In the genomic region with DNA sequence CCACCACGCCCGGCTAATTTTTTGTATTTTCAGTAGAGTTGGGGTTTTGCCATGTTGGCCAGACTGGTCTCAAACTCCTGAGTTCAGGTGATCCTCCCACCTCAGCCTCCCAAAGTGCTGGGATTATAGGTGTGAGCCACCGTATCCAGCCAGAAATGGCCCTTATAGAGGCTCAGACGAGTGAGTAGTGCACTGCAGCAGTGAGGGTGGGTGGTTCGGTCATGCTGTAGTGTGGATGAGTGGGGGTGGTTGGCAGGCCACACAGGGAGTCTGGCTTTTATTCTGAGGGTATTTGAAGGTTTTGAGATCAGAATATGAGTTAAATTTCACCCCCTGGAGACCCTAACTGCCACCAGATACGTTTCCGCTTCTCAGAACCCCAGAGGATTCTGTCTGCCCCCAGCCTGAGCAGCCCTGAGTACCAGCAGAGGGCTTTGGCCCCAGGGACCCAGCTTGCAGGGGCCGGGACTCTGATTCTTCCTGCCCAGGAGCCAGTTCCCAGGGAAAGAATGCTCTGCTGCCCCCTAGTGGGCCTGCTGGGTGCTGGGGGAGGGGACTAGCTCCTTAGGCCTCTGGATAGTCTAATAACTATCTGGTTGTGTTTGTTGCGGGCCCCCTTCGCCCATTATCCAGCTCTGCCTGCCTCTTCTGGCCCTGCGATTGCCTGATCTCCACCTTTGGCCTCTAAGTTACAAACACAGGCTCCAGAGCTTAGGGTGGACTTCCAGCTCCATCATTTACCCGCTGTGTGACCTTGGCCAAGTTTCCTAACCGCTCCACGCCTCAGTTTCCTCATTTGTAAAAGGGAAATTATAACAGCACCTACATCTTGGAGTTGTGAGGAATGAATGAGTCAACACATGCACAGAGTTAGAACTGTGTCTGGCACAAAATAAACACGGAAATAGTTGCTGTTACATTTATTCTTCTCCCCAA, we compare ENCODE assay signal across 1 cellular context.
TF ChIP-seq lines count a peak whose summit lies in the region.

No MANE protein-coding gene starts in this region.

TF ChIP-seq in HepG2, 621 proteins besides CTCF, POLR2A, EP300 and RAD21 (continued from another document):
- TF ChIP-seq, protein P1, sequence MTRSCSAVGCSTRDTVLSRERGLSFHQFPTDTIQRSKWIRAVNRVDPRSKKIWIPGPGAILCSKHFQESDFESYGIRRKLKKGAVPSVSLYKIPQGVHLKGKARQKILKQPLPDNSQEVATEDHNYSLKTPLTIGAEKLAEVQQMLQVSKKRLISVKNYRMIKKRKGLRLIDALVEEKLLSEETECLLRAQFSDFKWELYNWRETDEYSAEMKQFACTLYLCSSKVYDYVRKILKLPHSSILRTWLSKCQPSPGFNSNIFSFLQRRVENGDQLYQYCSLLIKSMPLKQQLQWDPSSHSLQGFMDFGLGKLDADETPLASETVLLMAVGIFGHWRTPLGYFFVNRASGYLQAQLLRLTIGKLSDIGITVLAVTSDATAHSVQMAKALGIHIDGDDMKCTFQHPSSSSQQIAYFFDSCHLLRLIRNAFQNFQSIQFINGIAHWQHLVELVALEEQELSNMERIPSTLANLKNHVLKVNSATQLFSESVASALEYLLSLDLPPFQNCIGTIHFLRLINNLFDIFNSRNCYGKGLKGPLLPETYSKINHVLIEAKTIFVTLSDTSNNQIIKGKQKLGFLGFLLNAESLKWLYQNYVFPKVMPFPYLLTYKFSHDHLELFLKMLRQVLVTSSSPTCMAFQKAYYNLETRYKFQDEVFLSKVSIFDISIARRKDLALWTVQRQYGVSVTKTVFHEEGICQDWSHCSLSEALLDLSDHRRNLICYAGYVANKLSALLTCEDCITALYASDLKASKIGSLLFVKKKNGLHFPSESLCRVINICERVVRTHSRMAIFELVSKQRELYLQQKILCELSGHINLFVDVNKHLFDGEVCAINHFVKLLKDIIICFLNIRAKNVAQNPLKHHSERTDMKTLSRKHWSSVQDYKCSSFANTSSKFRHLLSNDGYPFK (CRISPR knock-in tag; IDR thresholded peaks at IDR 0.05; ENCODE audit: borderline replicate concordance) = no peak; the same call in 1 of the 2 replicates
- TF ChIP-seq ELF1 (CRISPR knock-in tag; IDR thresholded peaks at IDR 0.05) = 0 out of 2 replicates have a peak, but pooled peaks have one; percentile 41
- TF ChIP-seq, protein P2, sequence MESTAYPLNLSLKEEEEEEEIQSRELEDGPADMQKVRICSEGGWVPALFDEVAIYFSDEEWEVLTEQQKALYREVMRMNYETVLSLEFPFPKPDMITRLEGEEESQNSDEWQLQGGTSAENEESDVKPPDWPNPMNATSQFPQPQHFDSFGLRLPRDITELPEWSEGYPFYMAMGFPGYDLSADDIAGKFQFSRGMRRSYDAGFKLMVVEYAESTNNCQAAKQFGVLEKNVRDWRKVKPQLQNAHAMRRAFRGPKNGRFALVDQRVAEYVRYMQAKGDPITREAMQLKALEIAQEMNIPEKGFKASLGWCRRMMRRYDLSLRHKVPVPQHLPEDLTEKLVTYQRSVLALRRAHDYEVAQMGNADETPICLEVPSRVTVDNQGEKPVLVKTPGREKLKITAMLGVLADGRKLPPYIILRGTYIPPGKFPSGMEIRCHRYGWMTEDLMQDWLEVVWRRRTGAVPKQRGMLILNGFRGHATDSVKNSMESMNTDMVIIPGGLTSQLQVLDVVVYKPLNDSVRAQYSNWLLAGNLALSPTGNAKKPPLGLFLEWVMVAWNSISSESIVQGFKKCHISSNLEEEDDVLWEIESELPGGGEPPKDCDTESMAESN (CRISPR knock-in tag; conservative IDR thresholded peaks at IDR 0.05) = 0 out of 2 replicates have a peak, but pooled peaks have one; percentile 31
- peak; percentile 70 for TF ChIP-seq UBTF (CRISPR knock-in tag; IDR thresholded peaks at IDR 0.05)
- no peak for TF ChIP-seq NFE2L2 (IDR thresholded peaks at IDR 0.05; ENCODE audit: low read length)
- TF ChIP-seq, protein P3, sequence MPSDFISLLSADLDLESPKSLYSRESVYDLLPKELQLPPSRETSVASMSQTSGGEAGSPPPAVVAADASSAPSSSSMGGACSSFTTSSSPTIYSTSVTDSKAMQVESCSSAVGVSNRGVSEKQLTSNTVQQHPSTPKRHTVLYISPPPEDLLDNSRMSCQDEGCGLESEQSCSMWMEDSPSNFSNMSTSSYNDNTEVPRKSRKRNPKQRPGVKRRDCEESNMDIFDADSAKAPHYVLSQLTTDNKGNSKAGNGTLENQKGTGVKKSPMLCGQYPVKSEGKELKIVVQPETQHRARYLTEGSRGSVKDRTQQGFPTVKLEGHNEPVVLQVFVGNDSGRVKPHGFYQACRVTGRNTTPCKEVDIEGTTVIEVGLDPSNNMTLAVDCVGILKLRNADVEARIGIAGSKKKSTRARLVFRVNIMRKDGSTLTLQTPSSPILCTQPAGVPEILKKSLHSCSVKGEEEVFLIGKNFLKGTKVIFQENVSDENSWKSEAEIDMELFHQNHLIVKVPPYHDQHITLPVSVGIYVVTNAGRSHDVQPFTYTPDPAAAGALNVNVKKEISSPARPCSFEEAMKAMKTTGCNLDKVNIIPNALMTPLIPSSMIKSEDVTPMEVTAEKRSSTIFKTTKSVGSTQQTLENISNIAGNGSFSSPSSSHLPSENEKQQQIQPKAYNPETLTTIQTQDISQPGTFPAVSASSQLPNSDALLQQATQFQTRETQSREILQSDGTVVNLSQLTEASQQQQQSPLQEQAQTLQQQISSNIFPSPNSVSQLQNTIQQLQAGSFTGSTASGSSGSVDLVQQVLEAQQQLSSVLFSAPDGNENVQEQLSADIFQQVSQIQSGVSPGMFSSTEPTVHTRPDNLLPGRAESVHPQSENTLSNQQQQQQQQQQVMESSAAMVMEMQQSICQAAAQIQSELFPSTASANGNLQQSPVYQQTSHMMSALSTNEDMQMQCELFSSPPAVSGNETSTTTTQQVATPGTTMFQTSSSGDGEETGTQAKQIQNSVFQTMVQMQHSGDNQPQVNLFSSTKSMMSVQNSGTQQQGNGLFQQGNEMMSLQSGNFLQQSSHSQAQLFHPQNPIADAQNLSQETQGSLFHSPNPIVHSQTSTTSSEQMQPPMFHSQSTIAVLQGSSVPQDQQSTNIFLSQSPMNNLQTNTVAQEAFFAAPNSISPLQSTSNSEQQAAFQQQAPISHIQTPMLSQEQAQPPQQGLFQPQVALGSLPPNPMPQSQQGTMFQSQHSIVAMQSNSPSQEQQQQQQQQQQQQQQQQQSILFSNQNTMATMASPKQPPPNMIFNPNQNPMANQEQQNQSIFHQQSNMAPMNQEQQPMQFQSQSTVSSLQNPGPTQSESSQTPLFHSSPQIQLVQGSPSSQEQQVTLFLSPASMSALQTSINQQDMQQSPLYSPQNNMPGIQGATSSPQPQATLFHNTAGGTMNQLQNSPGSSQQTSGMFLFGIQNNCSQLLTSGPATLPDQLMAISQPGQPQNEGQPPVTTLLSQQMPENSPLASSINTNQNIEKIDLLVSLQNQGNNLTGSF (CRISPR knock-in tag; IDR thresholded peaks at IDR 0.05) = no peak
- TF ChIP-seq TAF15 (IDR thresholded peaks at IDR 0.05; ENCODE audit: low read depth, low read length, poor library complexity, severe bottlenecking) = no peak
- no peak for TF ChIP-seq ZBTB42 (CRISPR knock-in tag; IDR thresholded peaks at IDR 0.05)
